2 cellular contexts compared by ENCODE assay signal in genomic region chr20:36071848-36072247, GRCh38.
TF ChIP-seq lines count a peak whose summit lies in the region.

No MANE protein-coding gene starts in this region.

TF ChIP-seq in HepG2, 621 proteins besides CTCF, POLR2A, EP300 and RAD21:
- TF ChIP-seq ZC3H13 (CRISPR knock-in tag; IDR thresholded peaks at IDR 0.05) (no peak), NFRKB (IDR thresholded peaks at IDR 0.05) (peak; percentile 36; the same call in 1 of the 2 replicates)

TF ChIP-seq in K562, 482 proteins besides CTCF, POLR2A, EP300 and RAD21:
- TF ChIP-seq HDGF (IDR thresholded peaks at IDR 0.05) (no peak), ZNF551 (CRISPR knock-in tag; IDR thresholded peaks at IDR 0.05) (no peak), PRMT5 (CRISPR knock-in tag; IDR thresholded peaks at IDR 0.05) (no peak), NR2C2 (CRISPR knock-in tag; IDR thresholded peaks at IDR 0.05) (no peak), NR2C2 (tag; IDR thresholded peaks at IDR 0.05) (no peak), SMARCA5 (IDR thresholded peaks at IDR 0.05) (no peak), SRSF9 (IDR thresholded peaks at IDR 0.05; ENCODE audit: borderline replicate concordance, low read depth, low read length) (no peak), SMARCC2 (IDR thresholded peaks at IDR 0.05; ENCODE audit: low read depth) (no peak), ZNF134 (CRISPR knock-in tag; conservative IDR thresholded peaks at IDR 0.05) (no peak), SRSF1 (IDR thresholded peaks at IDR 0.05; ENCODE audit: low read depth, low read length) (no peak), HDAC8 (tag; IDR thresholded peaks at IDR 0.05) (no peak), ZNF57 (CRISPR knock-in tag; IDR thresholded peaks at IDR 0.05) (no peak)
- TF ChIP-seq, protein P1, sequence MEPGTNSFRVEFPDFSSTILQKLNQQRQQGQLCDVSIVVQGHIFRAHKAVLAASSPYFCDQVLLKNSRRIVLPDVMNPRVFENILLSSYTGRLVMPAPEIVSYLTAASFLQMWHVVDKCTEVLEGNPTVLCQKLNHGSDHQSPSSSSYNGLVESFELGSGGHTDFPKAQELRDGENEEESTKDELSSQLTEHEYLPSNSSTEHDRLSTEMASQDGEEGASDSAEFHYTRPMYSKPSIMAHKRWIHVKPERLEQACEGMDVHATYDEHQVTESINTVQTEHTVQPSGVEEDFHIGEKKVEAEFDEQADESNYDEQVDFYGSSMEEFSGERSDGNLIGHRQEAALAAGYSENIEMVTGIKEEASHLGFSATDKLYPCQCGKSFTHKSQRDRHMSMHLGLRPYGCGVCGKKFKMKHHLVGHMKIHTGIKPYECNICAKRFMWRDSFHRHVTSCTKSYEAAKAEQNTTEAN (CRISPR knock-in tag; IDR thresholded peaks at IDR 0.05): no peak
- TF ChIP-seq, protein P2, sequence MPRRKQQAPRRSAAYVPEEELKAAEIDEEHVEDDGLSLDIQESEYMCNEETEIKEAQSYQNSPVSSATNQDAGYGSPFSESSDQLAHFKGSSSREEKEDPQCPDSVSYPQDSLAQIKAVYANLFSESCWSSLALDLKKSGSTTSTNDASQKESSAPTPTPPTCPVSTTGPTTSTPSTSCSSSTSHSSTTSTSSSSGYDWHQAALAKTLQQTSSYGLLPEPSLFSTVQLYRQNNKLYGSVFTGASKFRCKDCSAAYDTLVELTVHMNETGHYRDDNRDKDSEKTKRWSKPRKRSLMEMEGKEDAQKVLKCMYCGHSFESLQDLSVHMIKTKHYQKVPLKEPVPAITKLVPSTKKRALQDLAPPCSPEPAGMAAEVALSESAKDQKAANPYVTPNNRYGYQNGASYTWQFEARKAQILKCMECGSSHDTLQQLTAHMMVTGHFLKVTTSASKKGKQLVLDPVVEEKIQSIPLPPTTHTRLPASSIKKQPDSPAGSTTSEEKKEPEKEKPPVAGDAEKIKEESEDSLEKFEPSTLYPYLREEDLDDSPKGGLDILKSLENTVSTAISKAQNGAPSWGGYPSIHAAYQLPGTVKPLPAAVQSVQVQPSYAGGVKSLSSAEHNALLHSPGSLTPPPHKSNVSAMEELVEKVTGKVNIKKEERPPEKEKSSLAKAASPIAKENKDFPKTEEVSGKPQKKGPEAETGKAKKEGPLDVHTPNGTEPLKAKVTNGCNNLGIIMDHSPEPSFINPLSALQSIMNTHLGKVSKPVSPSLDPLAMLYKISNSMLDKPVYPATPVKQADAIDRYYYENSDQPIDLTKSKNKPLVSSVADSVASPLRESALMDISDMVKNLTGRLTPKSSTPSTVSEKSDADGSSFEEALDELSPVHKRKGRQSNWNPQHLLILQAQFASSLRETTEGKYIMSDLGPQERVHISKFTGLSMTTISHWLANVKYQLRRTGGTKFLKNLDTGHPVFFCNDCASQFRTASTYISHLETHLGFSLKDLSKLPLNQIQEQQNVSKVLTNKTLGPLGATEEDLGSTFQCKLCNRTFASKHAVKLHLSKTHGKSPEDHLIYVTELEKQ (CRISPR knock-in tag; IDR thresholded peaks at IDR 0.05): no peak
- TF ChIP-seq, protein P3, sequence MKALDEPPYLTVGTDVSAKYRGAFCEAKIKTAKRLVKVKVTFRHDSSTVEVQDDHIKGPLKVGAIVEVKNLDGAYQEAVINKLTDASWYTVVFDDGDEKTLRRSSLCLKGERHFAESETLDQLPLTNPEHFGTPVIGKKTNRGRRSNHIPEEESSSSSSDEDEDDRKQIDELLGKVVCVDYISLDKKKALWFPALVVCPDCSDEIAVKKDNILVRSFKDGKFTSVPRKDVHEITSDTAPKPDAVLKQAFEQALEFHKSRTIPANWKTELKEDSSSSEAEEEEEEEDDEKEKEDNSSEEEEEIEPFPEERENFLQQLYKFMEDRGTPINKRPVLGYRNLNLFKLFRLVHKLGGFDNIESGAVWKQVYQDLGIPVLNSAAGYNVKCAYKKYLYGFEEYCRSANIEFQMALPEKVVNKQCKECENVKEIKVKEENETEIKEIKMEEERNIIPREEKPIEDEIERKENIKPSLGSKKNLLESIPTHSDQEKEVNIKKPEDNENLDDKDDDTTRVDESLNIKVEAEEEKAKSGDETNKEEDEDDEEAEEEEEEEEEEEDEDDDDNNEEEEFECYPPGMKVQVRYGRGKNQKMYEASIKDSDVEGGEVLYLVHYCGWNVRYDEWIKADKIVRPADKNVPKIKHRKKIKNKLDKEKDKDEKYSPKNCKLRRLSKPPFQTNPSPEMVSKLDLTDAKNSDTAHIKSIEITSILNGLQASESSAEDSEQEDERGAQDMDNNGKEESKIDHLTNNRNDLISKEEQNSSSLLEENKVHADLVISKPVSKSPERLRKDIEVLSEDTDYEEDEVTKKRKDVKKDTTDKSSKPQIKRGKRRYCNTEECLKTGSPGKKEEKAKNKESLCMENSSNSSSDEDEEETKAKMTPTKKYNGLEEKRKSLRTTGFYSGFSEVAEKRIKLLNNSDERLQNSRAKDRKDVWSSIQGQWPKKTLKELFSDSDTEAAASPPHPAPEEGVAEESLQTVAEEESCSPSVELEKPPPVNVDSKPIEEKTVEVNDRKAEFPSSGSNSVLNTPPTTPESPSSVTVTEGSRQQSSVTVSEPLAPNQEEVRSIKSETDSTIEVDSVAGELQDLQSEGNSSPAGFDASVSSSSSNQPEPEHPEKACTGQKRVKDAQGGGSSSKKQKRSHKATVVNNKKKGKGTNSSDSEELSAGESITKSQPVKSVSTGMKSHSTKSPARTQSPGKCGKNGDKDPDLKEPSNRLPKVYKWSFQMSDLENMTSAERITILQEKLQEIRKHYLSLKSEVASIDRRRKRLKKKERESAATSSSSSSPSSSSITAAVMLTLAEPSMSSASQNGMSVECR (CRISPR knock-in tag; IDR thresholded peaks at IDR 0.05): no peak
- TF ChIP-seq, protein P4, sequence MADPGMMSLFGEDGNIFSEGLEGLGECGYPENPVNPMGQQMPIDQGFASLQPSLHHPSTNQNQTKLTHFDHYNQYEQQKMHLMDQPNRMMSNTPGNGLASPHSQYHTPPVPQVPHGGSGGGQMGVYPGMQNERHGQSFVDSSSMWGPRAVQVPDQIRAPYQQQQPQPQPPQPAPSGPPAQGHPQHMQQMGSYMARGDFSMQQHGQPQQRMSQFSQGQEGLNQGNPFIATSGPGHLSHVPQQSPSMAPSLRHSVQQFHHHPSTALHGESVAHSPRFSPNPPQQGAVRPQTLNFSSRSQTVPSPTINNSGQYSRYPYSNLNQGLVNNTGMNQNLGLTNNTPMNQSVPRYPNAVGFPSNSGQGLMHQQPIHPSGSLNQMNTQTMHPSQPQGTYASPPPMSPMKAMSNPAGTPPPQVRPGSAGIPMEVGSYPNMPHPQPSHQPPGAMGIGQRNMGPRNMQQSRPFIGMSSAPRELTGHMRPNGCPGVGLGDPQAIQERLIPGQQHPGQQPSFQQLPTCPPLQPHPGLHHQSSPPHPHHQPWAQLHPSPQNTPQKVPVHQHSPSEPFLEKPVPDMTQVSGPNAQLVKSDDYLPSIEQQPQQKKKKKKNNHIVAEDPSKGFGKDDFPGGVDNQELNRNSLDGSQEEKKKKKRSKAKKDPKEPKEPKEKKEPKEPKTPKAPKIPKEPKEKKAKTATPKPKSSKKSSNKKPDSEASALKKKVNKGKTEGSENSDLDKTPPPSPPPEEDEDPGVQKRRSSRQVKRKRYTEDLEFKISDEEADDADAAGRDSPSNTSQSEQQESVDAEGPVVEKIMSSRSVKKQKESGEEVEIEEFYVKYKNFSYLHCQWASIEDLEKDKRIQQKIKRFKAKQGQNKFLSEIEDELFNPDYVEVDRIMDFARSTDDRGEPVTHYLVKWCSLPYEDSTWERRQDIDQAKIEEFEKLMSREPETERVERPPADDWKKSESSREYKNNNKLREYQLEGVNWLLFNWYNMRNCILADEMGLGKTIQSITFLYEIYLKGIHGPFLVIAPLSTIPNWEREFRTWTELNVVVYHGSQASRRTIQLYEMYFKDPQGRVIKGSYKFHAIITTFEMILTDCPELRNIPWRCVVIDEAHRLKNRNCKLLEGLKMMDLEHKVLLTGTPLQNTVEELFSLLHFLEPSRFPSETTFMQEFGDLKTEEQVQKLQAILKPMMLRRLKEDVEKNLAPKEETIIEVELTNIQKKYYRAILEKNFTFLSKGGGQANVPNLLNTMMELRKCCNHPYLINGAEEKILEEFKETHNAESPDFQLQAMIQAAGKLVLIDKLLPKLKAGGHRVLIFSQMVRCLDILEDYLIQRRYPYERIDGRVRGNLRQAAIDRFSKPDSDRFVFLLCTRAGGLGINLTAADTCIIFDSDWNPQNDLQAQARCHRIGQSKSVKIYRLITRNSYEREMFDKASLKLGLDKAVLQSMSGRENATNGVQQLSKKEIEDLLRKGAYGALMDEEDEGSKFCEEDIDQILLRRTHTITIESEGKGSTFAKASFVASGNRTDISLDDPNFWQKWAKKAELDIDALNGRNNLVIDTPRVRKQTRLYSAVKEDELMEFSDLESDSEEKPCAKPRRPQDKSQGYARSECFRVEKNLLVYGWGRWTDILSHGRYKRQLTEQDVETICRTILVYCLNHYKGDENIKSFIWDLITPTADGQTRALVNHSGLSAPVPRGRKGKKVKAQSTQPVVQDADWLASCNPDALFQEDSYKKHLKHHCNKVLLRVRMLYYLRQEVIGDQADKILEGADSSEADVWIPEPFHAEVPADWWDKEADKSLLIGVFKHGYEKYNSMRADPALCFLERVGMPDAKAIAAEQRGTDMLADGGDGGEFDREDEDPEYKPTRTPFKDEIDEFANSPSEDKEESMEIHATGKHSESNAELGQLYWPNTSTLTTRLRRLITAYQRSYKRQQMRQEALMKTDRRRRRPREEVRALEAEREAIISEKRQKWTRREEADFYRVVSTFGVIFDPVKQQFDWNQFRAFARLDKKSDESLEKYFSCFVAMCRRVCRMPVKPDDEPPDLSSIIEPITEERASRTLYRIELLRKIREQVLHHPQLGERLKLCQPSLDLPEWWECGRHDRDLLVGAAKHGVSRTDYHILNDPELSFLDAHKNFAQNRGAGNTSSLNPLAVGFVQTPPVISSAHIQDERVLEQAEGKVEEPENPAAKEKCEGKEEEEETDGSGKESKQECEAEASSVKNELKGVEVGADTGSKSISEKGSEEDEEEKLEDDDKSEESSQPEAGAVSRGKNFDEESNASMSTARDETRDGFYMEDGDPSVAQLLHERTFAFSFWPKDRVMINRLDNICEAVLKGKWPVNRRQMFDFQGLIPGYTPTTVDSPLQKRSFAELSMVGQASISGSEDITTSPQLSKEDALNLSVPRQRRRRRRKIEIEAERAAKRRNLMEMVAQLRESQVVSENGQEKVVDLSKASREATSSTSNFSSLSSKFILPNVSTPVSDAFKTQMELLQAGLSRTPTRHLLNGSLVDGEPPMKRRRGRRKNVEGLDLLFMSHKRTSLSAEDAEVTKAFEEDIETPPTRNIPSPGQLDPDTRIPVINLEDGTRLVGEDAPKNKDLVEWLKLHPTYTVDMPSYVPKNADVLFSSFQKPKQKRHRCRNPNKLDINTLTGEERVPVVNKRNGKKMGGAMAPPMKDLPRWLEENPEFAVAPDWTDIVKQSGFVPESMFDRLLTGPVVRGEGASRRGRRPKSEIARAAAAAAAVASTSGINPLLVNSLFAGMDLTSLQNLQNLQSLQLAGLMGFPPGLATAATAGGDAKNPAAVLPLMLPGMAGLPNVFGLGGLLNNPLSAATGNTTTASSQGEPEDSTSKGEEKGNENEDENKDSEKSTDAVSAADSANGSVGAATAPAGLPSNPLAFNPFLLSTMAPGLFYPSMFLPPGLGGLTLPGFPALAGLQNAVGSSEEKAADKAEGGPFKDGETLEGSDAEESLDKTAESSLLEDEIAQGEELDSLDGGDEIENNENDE (IDR thresholded peaks at IDR 0.05; ENCODE audit: low read depth, low read length): no peak
